In the genomic region with DNA sequence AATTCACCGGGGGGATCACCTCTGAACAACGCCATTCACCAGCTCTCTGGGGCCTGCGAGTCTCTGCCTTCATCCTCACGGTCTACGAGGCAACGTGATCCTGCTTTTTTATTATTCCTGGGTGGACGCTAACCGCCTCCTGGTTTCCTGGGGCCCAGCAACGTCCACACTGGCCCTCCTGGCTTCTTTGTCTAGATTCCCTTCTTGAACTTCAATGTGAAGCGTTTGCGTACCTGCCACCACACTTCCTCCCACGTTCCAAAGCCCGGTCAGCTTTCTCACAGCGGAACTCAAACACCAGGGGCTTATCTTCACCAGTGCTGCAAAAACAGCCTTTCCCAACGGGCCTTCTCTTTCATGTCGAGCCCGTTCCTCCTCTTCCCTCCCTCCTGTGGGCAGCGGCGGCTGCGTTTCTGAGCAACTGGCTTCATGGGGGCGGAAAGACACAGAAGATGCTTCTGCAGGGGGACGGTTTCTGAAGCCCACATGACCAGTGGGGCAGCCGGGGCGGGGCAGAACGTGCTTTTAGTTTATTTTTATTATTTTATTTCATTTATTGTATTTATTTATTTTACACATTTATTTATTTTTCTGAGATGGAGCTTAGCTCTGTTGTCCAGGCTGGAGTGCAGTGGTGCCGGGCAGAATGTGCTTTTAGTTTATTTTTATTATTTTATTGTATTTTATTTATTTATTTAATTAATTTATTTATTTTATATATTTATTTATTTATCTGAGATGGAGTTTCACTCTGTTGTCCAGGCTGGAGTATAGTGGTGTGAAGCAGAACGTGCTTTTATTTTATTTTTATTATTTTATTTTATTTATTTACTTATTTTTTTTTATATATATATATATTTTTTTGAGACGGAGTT, we compare ENCODE assay signal across 1 cellular context.
TF ChIP-seq lines count a peak whose summit lies in the region.

No MANE protein-coding gene starts in this region.

TF ChIP-seq in HEK293, 187 proteins besides CTCF, POLR2A, EP300 and RAD21 (continued from another document):
- TF ChIP-seq, protein P1, sequence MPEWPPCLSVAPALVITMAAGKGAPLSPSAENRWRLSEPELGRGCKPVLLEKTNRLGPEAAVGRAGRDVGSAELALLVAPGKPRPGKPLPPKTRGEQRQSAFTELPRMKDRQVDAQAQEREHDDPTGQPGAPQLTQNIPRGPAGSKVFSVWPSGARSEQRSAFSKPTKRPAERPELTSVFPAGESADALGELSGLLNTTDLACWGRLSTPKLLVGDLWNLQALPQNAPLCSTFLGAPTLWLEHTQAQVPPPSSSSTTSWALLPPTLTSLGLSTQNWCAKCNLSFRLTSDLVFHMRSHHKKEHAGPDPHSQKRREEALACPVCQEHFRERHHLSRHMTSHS (tag by site-specific recombination; IDR thresholded peaks at IDR 0.05), result no peak
- TF ChIP-seq ZNF324 (tag by site-specific recombination; IDR thresholded peaks at IDR 0.05), result no peak
- TF ChIP-seq, protein P2, sequence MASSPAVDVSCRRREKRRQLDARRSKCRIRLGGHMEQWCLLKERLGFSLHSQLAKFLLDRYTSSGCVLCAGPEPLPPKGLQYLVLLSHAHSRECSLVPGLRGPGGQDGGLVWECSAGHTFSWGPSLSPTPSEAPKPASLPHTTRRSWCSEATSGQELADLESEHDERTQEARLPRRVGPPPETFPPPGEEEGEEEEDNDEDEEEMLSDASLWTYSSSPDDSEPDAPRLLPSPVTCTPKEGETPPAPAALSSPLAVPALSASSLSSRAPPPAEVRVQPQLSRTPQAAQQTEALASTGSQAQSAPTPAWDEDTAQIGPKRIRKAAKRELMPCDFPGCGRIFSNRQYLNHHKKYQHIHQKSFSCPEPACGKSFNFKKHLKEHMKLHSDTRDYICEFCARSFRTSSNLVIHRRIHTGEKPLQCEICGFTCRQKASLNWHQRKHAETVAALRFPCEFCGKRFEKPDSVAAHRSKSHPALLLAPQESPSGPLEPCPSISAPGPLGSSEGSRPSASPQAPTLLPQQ (tag by site-specific recombination; IDR thresholded peaks at IDR 0.05), result no peak
- TF ChIP-seq EGR2 (tag by site-specific recombination; IDR thresholded peaks at IDR 0.05; ENCODE audit: low read depth), result peak; percentile 37
- no peak for TF ChIP-seq ZSCAN23 (tag by site-specific recombination; IDR thresholded peaks at IDR 0.05)
- TF ChIP-seq ZBTB17 (tag by site-specific recombination; IDR thresholded peaks at IDR 0.05), result 0 out of 2 replicates have a peak, but pooled peaks have one; percentile 10
- TF ChIP-seq ZNF266 (tag by site-specific recombination; IDR thresholded peaks at IDR 0.05; ENCODE audit: low read depth), result no peak
- TF ChIP-seq ZNF426 (tag by site-specific recombination; IDR thresholded peaks at IDR 0.05), result peak; percentile 24
- TF ChIP-seq ZNF600 (tag by site-specific recombination; IDR thresholded peaks at IDR 0.05), result no peak
